1 cellular context compared by ENCODE assay signal in the genomic region with DNA sequence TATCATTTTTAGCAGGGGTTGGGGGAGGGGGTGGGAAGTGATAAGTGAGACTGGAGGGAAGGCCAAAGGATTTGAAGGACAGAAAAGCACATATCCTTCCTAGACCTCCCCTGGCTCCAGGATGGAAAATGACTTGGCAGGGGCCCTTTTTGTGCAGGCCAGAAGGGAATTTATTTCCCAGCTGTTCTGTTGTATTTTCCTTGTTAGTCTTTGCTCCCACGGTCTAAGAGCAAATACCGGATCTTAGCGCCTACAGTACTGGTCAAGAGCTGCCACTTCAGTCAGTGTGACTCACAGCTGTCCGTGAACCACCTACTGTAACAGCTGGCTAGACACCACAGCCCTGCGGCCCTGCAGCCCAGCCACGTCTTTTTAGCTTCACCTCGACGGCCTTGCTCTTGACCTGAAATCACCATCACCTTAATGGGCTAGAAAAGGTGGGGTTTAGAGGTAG.
TF ChIP-seq lines count a peak whose summit lies in the region.

No MANE protein-coding gene starts in this region.

TF ChIP-seq in SK-N-SH treated with all-trans-retinoic acid at 6 μM for 48 hours, 23 proteins besides CTCF, POLR2A, EP300 and RAD21:
- no peak for TF ChIP-seq PATZ1 (CRISPR knock-in tag; IDR thresholded peaks at IDR 0.05; ENCODE audit: borderline replicate concordance)
- TF ChIP-seq TOX (CRISPR knock-in tag; IDR thresholded peaks at IDR 0.05; ENCODE audit: borderline replicate concordance), result no peak
- no peak for TF ChIP-seq TCF4 (CRISPR knock-in tag; IDR thresholded peaks at IDR 0.05; ENCODE audit: borderline replicate concordance)
- no peak for TF ChIP-seq ZFP3 (CRISPR knock-in tag; IDR thresholded peaks at IDR 0.05)
- TF ChIP-seq, protein P1, sequence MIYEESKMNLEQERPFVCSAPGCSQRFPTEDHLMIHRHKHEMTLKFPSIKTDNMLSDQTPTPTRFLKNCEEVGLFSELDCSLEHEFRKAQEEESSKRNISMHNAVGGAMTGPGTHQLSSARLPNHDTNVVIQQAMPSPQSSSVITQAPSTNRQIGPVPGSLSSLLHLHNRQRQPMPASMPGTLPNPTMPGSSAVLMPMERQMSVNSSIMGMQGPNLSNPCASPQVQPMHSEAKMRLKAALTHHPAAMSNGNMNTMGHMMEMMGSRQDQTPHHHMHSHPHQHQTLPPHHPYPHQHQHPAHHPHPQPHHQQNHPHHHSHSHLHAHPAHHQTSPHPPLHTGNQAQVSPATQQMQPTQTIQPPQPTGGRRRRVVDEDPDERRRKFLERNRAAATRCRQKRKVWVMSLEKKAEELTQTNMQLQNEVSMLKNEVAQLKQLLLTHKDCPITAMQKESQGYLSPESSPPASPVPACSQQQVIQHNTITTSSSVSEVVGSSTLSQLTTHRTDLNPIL (CRISPR knock-in tag; IDR thresholded peaks at IDR 0.05; ENCODE audit: low read depth), result no peak
- no peak for TF ChIP-seq CSDC2 (CRISPR knock-in tag; IDR thresholded peaks at IDR 0.05)
- TF ChIP-seq ZFP30 (CRISPR knock-in tag; IDR thresholded peaks at IDR 0.05), result no peak
- no peak for TF ChIP-seq ISL1 (CRISPR knock-in tag; IDR thresholded peaks at IDR 0.05)
- TF ChIP-seq ARNTL (CRISPR knock-in tag; IDR thresholded peaks at IDR 0.05; ENCODE audit: borderline replicate concordance, low read depth), result no peak
- TF ChIP-seq ZNF8 (CRISPR knock-in tag; IDR thresholded peaks at IDR 0.05), result no peak
- TF ChIP-seq TSHZ2 (CRISPR knock-in tag; IDR thresholded peaks at IDR 0.05), result no peak
- TF ChIP-seq CSRNP3 (CRISPR knock-in tag; IDR thresholded peaks at IDR 0.05), result no peak
- TF ChIP-seq ZC3H10 (CRISPR knock-in tag; IDR thresholded peaks at IDR 0.05), result no peak
- no peak for TF ChIP-seq BACH2 (CRISPR knock-in tag; IDR thresholded peaks at IDR 0.05; ENCODE audit: borderline replicate concordance)
- TF ChIP-seq OSR1 (CRISPR knock-in tag; IDR thresholded peaks at IDR 0.05), result no peak
